In the genomic region with DNA sequence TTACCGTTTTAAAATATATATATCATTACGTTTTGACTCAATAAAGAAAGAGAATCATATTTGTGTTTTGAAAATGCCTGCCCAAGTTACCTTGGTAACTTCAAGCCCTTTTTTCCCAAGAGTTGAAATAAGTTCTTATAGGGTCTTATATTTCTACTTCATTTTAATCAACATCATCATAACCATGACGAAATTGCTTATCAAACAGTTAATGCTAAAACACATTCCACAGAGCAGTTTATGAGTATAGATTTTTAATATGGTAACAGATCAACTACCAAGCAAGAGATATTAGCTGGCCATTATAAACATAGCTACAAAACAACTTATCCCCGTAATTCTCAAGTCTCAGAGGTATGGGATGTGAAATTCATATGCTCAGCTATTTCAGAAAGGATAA, we compare ENCODE assay signal across 33 cellular contexts.
"Had no signal": no experiment of that assay in that cellular context is flagged by ENCODE, and none has a peak within 500 bp of the region (broad histone marks: within the 10 kb centered on the region; RNA-seq: fewer than 3 reads in every experiment).

No MANE protein-coding gene starts in this region.

- ATAC-seq: activated CD8-positive, alpha-beta T cell treated with anti-CD3 and anti-CD28 coated beads for 36 hours; activated naive CD4-positive, alpha-beta T cell treated with anti-CD3 and anti-CD28 coated beads, Interleukin-2, amount 50 U/mL, for 72 hours; activated T-cell treated with anti-CD3 and anti-CD28 coated beads, Interleukin-2, amount 50 U/mL, for 4 hours; activated T-cell treated with anti-CD3 and anti-CD28 coated beads, Interleukin-2, amount 50 U/mL, for 72 hours; activated T-helper 17 cell treated with anti-CD3 and anti-CD28 coated beads, Interleukin-2, amount 50 U/mL, for 72 hours; body of pancreas had no signal

- H3K4me1 ChIP-seq: adrenal gland, body of pancreas, breast epithelium had no signal

- H3K27ac ChIP-seq: adrenal gland, body of pancreas, brain microvascular endothelial cell, breast epithelium, VCaP had no signal

- H3K27me3 ChIP-seq: adrenal gland, body of pancreas, brain microvascular endothelial cell, breast epithelium had no signal

- H3K36me3 ChIP-seq: adrenal gland, brain microvascular endothelial cell, breast epithelium had no signal

- FAIRE-seq: astrocyte, TTC549 had no signal

- H3K9me3 ChIP-seq: adrenal gland, body of pancreas, breast epithelium had no signal

- H3K4me3 ChIP-seq: adrenal gland, body of pancreas, breast epithelium had no signal

- DNase-seq: activated B cell treated with CpG ODN at 0.5 μM for 24 hours; activated CD4-positive, alpha-beta memory T cell treated with anti-CD3 and anti-CD28 coated beads for 36 hours; activated CD4-positive, alpha-beta T cell treated with anti-CD3 and anti-CD28 coated beads for 4 hours; activated CD4-positive, alpha-beta T cell treated with anti-CD3 and anti-CD28 coated beads, Interleukin-2, amount 10 ng/mL, durations not matched to agents 24 days and 14 days; activated CD4-positive, alpha-beta T cell treated with anti-CD3 and anti-CD28 coated beads, Interleukin-2, amount 50 U/mL, for 1 hour; activated CD4-positive, alpha-beta T cell treated with anti-CD3 and anti-CD28 coated beads, Interleukin-2, amount 50 U/mL, for 4 hours; activated CD4-positive, CD25-positive, alpha-beta regulatory T cell treated with anti-CD3 and anti-CD28 coated beads, Interleukin-2, amount 50 U/mL, for 72 hours; activated CD8-positive, alpha-beta memory T cell treated with anti-CD3 and anti-CD28 coated beads, Interleukin-2, amount 50 U/mL, for 4 hours; activated CD8-positive, alpha-beta T cell treated with anti-CD3 and anti-CD28 coated beads for 36 hours; activated effector memory CD4-positive, alpha-beta T cell treated with anti-CD3 and anti-CD28 coated beads, Interleukin-2, amount 50 U/mL, for 16 hours; activated gamma-delta T cell treated with Interleukin-2 at 50 U/mL for 16 hours; activated naive CD4-positive, alpha-beta T cell; activated naive CD4-positive, alpha-beta T cell treated with anti-CD3 and anti-CD28 coated beads for 36 hours; activated naive CD4-positive, alpha-beta T cell treated with anti-CD3 and anti-CD28 coated beads, Interleukin-2, amount 50 U/mL, for 16 hours; activated naive CD8-positive, alpha-beta T cell treated with anti-CD3 and anti-CD28 coated beads for 36 hours; activated T-cell treated with anti-CD3 and anti-CD28 coated beads for 4 hours; activated T-cell treated with anti-CD3 and anti-CD28 coated beads, Interleukin-2, amount 50 U/mL, for 1 hour; activated T-cell treated with anti-CD3 and anti-CD28 coated beads, Interleukin-2, amount 50 U/mL, for 4 hours; activated T-cell treated with anti-CD3 and anti-CD28 coated beads, Interleukin-2, amount 50 U/mL, for 72 hours; adrenal gland; amniotic stem cell; aorta; body of pancreas; brain microvascular endothelial cell; central memory CD4-positive, alpha-beta T cell; T-helper 2 cell; T-helper 9 cell had no signal
